Comparison of ENCODE assay signal across 30 cellular contexts in genomic region chr12:13304924-13305323, GRCh38.
"Had no signal": no experiment of that assay in that cellular context is flagged by ENCODE, and none has a peak within 500 bp of the region (broad histone marks: within the 10 kb centered on the region; RNA-seq: fewer than 3 reads in every experiment).

No MANE protein-coding gene starts in this region.

- H3K4me2 ChIP-seq: SK-N-SH had no signal

- H3K4me1 Mint-ChIP-seq: activated CD4-positive, alpha-beta T cell treated with anti-CD3 and anti-CD28 coated beads, Interleukin-2, amount 10 ng/mL, durations not matched to agents 7 days and 5 days had no signal

- H3K4me3 ChIP-seq: adrenal gland, body of pancreas, breast epithelium, K562, Peyer's patch, SJSA1 had no signal

- H3K27ac ChIP-seq: adrenal gland, body of pancreas, breast epithelium, Peyer's patch, SJSA1 had no signal

- DNase-seq: activated CD4-positive, alpha-beta T cell treated with anti-CD3 and anti-CD28 coated beads, Interleukin-2, amount 10 ng/mL, durations not matched to agents 7 days and 5 days; activated CD4-positive, alpha-beta T cell treated with anti-CD3 and anti-CD28 coated beads, Interleukin-2, amount 50 U/mL, for 48 hours; activated CD8-positive, alpha-beta T cell treated with anti-CD3 and anti-CD28 coated beads, Interleukin-2, amount 10 ng/mL, durations not matched to agents 7 days and 5 days; activated gamma-delta T cell treated with Interleukin-2 at 50 U/mL for 16 hours; activated naive CD4-positive, alpha-beta T cell treated with anti-CD3 and anti-CD28 coated beads for 36 hours; activated T-cell treated with anti-CD3 and anti-CD28 coated beads, Interleukin-2, amount 50 U/mL, for 4 hours; adrenal gland; body of pancreas; NCI-H1105; NCI-H1417 treated with DMSO at 0.1 percent for 48 hours; NCI-H187 treated with DMSO at 0.1 percent for 48 hours; NCI-H2081 treated with DMSO at 0.1 percent for 48 hours; NCI-H2171; NCI-H446 treated with DMSO at 0.1 percent for 48 hours; NCI-H524; NCI-H69; NCI-H82; NK-92 treated with Interleukin-12 subunit alpha and Interleukin-12 subunit beta, amount 100 ng/mL, for 24 hours; PC-3; Peyer's patch; RPMI8226; SHP77 treated with DMSO at 0.1 percent for 48 hours; SK-N-SH had no signal

- H3K9me3 ChIP-seq: adrenal gland, body of pancreas, breast epithelium, Peyer's patch, SJSA1, SK-N-SH had no signal

- H3K36me3 ChIP-seq: adrenal gland, breast epithelium, Peyer's patch, SJSA1 had no signal

- H3K9me3 Mint-ChIP-seq: activated CD4-positive, alpha-beta T cell treated with anti-CD3 and anti-CD28 coated beads, Interleukin-2, amount 10 ng/mL, durations not matched to agents 7 days and 5 days; activated naive CD4-positive, alpha-beta T cell treated with anti-CD3 and anti-CD28 coated beads for 36 hours; activated T-cell treated with anti-CD3 and anti-CD28 coated beads, Interleukin-2, amount 50 U/mL, for 4 hours; activated T-helper 1 cell treated with anti-CD3 and anti-CD28 coated beads, Interleukin-12 subunit alpha, Interleukin-12 subunit beta, Interleukin-2, Interleukin-4 antibody, amounts not matched to agents 30 ng/mL and 10 ng/mL and 1 ng/mL, durations not matched to agents 14 hours and 24 hours and 36 hours; T-helper 1 cell treated with Interleukin-12 subunit alpha and Interleukin-12 subunit beta and Interleukin-4 antibody, amounts not matched to agents 30 μg/mL and 1 μg/mL, for 36 hours; T-helper 2 cell treated with Interferon-gamma antibody and Interleukin-4, amounts not matched to agents 5 μg/mL and 100 μg/mL, for 36 hours had no signal

- H3K4me1 ChIP-seq: adrenal gland, body of pancreas, breast epithelium, Peyer's patch, SJSA1 had no signal

- H3K27me3 ChIP-seq: adrenal gland, body of pancreas, breast epithelium, Peyer's patch, SJSA1 had no signal

- H3K36me3 Mint-ChIP-seq: activated naive CD4-positive, alpha-beta T cell treated with anti-CD3 and anti-CD28 coated beads, Interleukin-2, amount 50 U/mL, for 72 hours had no signal

- H3K27ac Mint-ChIP-seq: activated CD4-positive, alpha-beta T cell treated with anti-CD3 and anti-CD28 coated beads, Interleukin-2, amount 10 ng/mL, durations not matched to agents 7 days and 5 days; activated CD8-positive, alpha-beta T cell treated with anti-CD3 and anti-CD28 coated beads, Interleukin-2, amount 10 ng/mL, durations not matched to agents 7 days and 5 days; activated naive CD4-positive, alpha-beta T cell treated with anti-CD3 and anti-CD28 coated beads for 36 hours; activated naive CD4-positive, alpha-beta T cell treated with anti-CD3 and anti-CD28 coated beads, Interleukin-2, amount 50 U/mL, for 72 hours; activated T-helper 1 cell treated with anti-CD3 and anti-CD28 coated beads, Interleukin-12 subunit alpha, Interleukin-12 subunit beta, Interleukin-2, Interleukin-4 antibody, amounts not matched to agents 30 ng/mL and 10 ng/mL and 1 ng/mL, durations not matched to agents 14 hours and 24 hours and 36 hours; T-helper 1 cell treated with Interleukin-12 subunit alpha and Interleukin-12 subunit beta and Interleukin-4 antibody, amounts not matched to agents 30 μg/mL and 1 μg/mL, for 36 hours; T-helper 2 cell treated with Interferon-gamma antibody and Interleukin-4, amounts not matched to agents 5 μg/mL and 100 μg/mL, for 36 hours had no signal

- H3K9me2 ChIP-seq: SK-N-SH had no signal

- H3K4me3 Mint-ChIP-seq: activated CD4-positive, alpha-beta T cell treated with anti-CD3 and anti-CD28 coated beads, Interleukin-2, amount 10 ng/mL, durations not matched to agents 7 days and 5 days; activated CD8-positive, alpha-beta T cell treated with anti-CD3 and anti-CD28 coated beads, Interleukin-2, amount 10 ng/mL, durations not matched to agents 7 days and 5 days; activated naive CD4-positive, alpha-beta T cell treated with anti-CD3 and anti-CD28 coated beads for 36 hours; activated T-cell treated with anti-CD3 and anti-CD28 coated beads, Interleukin-2, amount 50 U/mL, for 4 hours; activated T-helper 1 cell treated with anti-CD3 and anti-CD28 coated beads, Interleukin-12 subunit alpha, Interleukin-12 subunit beta, Interleukin-2, Interleukin-4 antibody, amounts not matched to agents 30 ng/mL and 10 ng/mL and 1 ng/mL, durations not matched to agents 14 hours and 24 hours and 36 hours; T-helper 1 cell treated with Interleukin-12 subunit alpha and Interleukin-12 subunit beta and Interleukin-4 antibody, amounts not matched to agents 30 μg/mL and 1 μg/mL, for 36 hours; T-helper 2 cell treated with Interferon-gamma antibody and Interleukin-4, amounts not matched to agents 5 μg/mL and 100 μg/mL, for 36 hours had no signal

- ATAC-seq: activated CD8-positive, alpha-beta T cell treated with anti-CD3 and anti-CD28 coated beads, Interleukin-2, amount 10 ng/mL, durations not matched to agents 7 days and 5 days; activated naive CD4-positive, alpha-beta T cell treated with anti-CD3 and anti-CD28 coated beads, Interleukin-2, amount 50 U/mL, for 72 hours; activated T-cell treated with anti-CD3 and anti-CD28 coated beads, Interleukin-2, amount 50 U/mL, for 4 hours; body of pancreas; K562; PC-3 had no signal

- H3K9ac ChIP-seq: SK-N-SH had no signal
